8 cellular contexts compared by ENCODE assay signal in genomic region chr11:125111341-125112234, GRCh38. TPM values are rescaled to one million over a fixed set of nuclear protein-coding genes. Genes with fewer than 3 reads are reported as not detected.
DNase-seq lines count a peak whose midpoint lies in the region; ATAC-seq and TF ChIP-seq lines count a peak whose summit lies in the region.

Gene TMEM218, minus strand, starts transcription at chr11:125111626. Its CDS starts 9,385 bp downstream, at chr11:125102241.

- peak within 1 kb of the TSS; percentile 67 to 70 for H3K27ac ChIP-seq in lung (ENCODE audit: low read depth in 1 of 2, low read length in 1 of 2)

- ATAC-seq in lung (ENCODE audit: insufficient read depth, low FRiP score): peak; percentile 100

- no peaks in the 10 kb centered on the region for H3K27me3 ChIP-seq in lung (ENCODE audit: control insufficient read depth, insufficient read depth)

- no peaks in the 10 kb centered on the region for H3K9me3 ChIP-seq in lung (ENCODE audit: control insufficient read depth in 2 of 2, insufficient read depth in 1 of 2, low read length in 1 of 2)

- POLR2A ChIA-PET in activated CD8-positive, alpha-beta memory T cell treated with anti-CD3 and anti-CD28 coated beads for 36 hours (lab: Charles Lee): interaction anchor here (0.6 to 0.8 kb wide), 3 partner anchors 158 to 786 kb away, joined by 3 to 9 read pairs (median 4); no protein-coding TSS in a partner anchor

- TF ChIP-seq CTCF in GM20000 (IDR thresholded peaks at IDR 0.05; ENCODE audit: extremely low read depth, missing control alignments) (no peak), lung (IDR thresholded peaks at IDR 0.05; ENCODE audit: control extremely low read depth, extremely low read depth) (no peak)

- peak; percentile 99 for DNase-seq in CMK (ENCODE audit: low read depth)
- peak; percentile 94 for DNase-seq in GM20000 (ENCODE audit: low spot score)
- DNase-seq in HT-29 (ENCODE audit: low spot score): peak; percentile 100
- DNase-seq in NOMO-1 (lab: John Stamatoyannopoulos, UW; ENCODE audit: unreplicated experiment in 2 of 2): peak; percentile 98
- peak; percentile 93 for DNase-seq in effector CD8-positive, alpha-beta T cell (lab: John Stamatoyannopoulos, UW)
- peak; percentile 99 for DNase-seq in lung (ENCODE audit: low spot score)
- peak; percentile 86 to 90 (median 89) for DNase-seq in stimulated activated CD4-positive, alpha-beta T cell treated with anti-CD3 and anti-CD28 coated beads, TNF-alpha, amount 100 ng/mL, for 4 hours (ENCODE audit: low read depth in 3 of 3)

- no peaks in the 10 kb centered on the region for H3K36me3 ChIP-seq in lung (ENCODE audit: control insufficient read depth in 2 of 2, insufficient read depth in 2 of 2, low read length in 2 of 2)

- WGBS in lung, 2 donors: 7% methylated on average over 50 of the region's 50 CpGs

- CTCF ChIA-PET in activated CD8-positive, alpha-beta memory T cell treated with anti-CD3 and anti-CD28 coated beads for 36 hours (lab: Charles Lee): interaction anchor here (1.0 to 2.9 kb wide), 4 partner anchors 12 to 33 kb away, joined by 3 to 8 read pairs (median 4); no protein-coding TSS in a partner anchor

- H3K4me3 ChIP-seq in lung: peak within 1 kb of the TSS; percentile 43

- peaks cover 2 to 6% of the 10 kb centered on the region in 2 donors for H3K4me1 ChIP-seq in lung (ENCODE audit: control insufficient read depth in 2 of 2, insufficient read depth in 2 of 2, low read length in 2 of 2)

RNA-seq across cellular contexts. Expression of gene TMEM218, which starts in this region (rescaled TPM):
- 20.9 and 26.1 TPM in 2 replicates for total RNA-seq in HT-29 (2014; rRNA removed; shearing (Covaris generic))
- 10 to 100 TPM; 19.5 to 23.3 TPM for total RNA-seq in activated CD8-positive, alpha-beta memory T cell treated with anti-CD3 and anti-CD28 coated beads for 36 hours
- 10 to 100 TPM; 24.6 to 39.9 TPM for total RNA-seq in lung
- 10 to 100 TPM; 23.3 to 30.2 TPM for polyA plus RNA-seq in lung

Comparison
In these comparisons a context has a peak if more than half of its experiments do, and no peak if none do; other contexts are left out.
1. Peak in every context shown above with its lines: DNase-seq, ATAC-seq, H3K4me3 ChIP-seq and H3K27ac ChIP-seq.